ENCODE assay signal across 1 cellular context in genomic region chr15:66503041-66503648, GRCh38.
TF ChIP-seq lines count a peak whose summit lies in the region.

No MANE protein-coding gene starts in this region.

TF ChIP-seq in HEK293, 187 proteins besides CTCF, POLR2A, EP300 and RAD21 (continued from another document):
- 0 out of 2 replicates have a peak, but pooled peaks have one; percentile 3 for TF ChIP-seq ZBTB11 (tag by site-specific recombination; conservative IDR thresholded peaks at IDR 0.05; ENCODE audit: low read depth)
- TF ChIP-seq ZNF600 (tag by site-specific recombination; IDR thresholded peaks at IDR 0.05) = 0 out of 2 replicates have a peak, but pooled peaks have one; percentile 9
TF ChIP-seq in HEK293: peak in this region for 3; not testable (repeated sequence) for 184.
